Comparison of ENCODE assay signal across 14 cellular contexts in genomic region chr19:13954185-13954584, GRCh38. TPM values are rescaled to one million over a fixed set of nuclear protein-coding genes. Genes with fewer than 3 reads are reported as not detected.
DNase-seq lines count a peak whose midpoint lies in the region; ATAC-seq and TF ChIP-seq lines count a peak whose summit lies in the region.
"Had no signal": no experiment of that assay in that cellular context is flagged by ENCODE, and none has a peak within 500 bp of the region (broad histone marks: within the 10 kb centered on the region; RNA-seq: fewer than 3 reads in every experiment).

No MANE protein-coding gene starts in this region.

- intact Hi-C loops in activated T-helper 1 cell treated with anti-CD3 and anti-CD28 coated beads, Interleukin-12 subunit alpha, Interleukin-12 subunit beta, Interleukin-2, Interleukin-4 antibody, amounts not matched to agents 30 ng/mL and 10 ng/mL and 1 ng/mL, durations not matched to agents 14 hours and 24 hours and 36 hours (cut with micrococcal nuclease) = loop anchor here (5.0 kb wide), 1 partner anchor 157 kb away; the partner anchor contains the start of gene ZSWIM4
- intact Hi-C loops in ascending aorta (cut with DNase I) (loop anchor here (5.0 kb wide), 2 partner anchors 118 to 163 kb away; partner anchors contain the start of genes MISP3 and PRKACA), PC-9 (cut with micrococcal nuclease; ENCODE audit: unreplicated experiment) (no loop called here)

- POLR2A ChIA-PET in PC-9 (lab: Charles Lee; ENCODE audit: unreplicated experiment) = no interaction called here

- no peak for DNase-seq in stimulated activated naive CD8-positive, alpha-beta T cell treated with anti-CD3 and anti-CD28 coated beads, Interleukin-15, Interleukin-2, amounts not matched to agents 100 U/mL and 50 U/mL, for 24 hours
- DNase-seq in activated T-helper 1 cell treated with anti-CD3 and anti-CD28 coated beads, Interleukin-12 subunit alpha, Interleukin-12 subunit beta, Interleukin-2, Interleukin-4 antibody, amounts not matched to agents 30 ng/mL and 10 ng/mL and 1 ng/mL, durations not matched to agents 14 hours and 24 hours and 36 hours (ENCODE audit: low spot score) = no peak
- DNase-seq in NOMO-1 treated with DMSO at 0.1 percent for 48 hours (lab: John Stamatoyannopoulos, UW; ENCODE audit: unreplicated experiment) (no peak), brain microvascular endothelial cell (no peak), ascending aorta (ENCODE audit: low spot score in 2 of 2) (no peak), PC-9 (no peak)
- DNase-seq: EL, foreskin fibroblast, mesendoderm, NCI-H1930, NCI-H69, T-helper 9 cell had no signal

- H3K4me1 Mint-ChIP-seq in stimulated activated naive CD8-positive, alpha-beta T cell treated with anti-CD3 and anti-CD28 coated beads, Interleukin-15, Interleukin-2, amounts not matched to agents 100 ng/mL and 50 ng/mL, for 24 hours (ENCODE audit: low read depth) = peaks cover 22% of the 10 kb centered on the region
- peaks cover 17% of the 10 kb centered on the region for H3K4me1 Mint-ChIP-seq in activated T-helper 1 cell treated with anti-CD3 and anti-CD28 coated beads, Interleukin-12 subunit alpha, Interleukin-12 subunit beta, Interleukin-2, Interleukin-4 antibody, amounts not matched to agents 30 ng/mL and 10 ng/mL and 1 ng/mL, durations not matched to agents 14 hours and 24 hours and 36 hours (ENCODE audit: low read depth)

- peak overlapping the region; percentile 92 for H3K4me3 Mint-ChIP-seq in stimulated activated naive CD8-positive, alpha-beta T cell treated with anti-CD3 and anti-CD28 coated beads, Interleukin-15, Interleukin-2, amounts not matched to agents 100 ng/mL and 50 ng/mL, for 24 hours
- H3K4me3 Mint-ChIP-seq in activated T-helper 1 cell treated with anti-CD3 and anti-CD28 coated beads, Interleukin-12 subunit alpha, Interleukin-12 subunit beta, Interleukin-2, Interleukin-4 antibody, amounts not matched to agents 30 ng/mL and 10 ng/mL and 1 ng/mL, durations not matched to agents 14 hours and 24 hours and 36 hours = peak overlapping the region; percentile 88

- no peaks in the 10 kb centered on the region for H3K27me3 ChIP-seq in mucosa of stomach (ENCODE audit: control insufficient read depth, insufficient read depth, low read length)
- H3K27me3 ChIP-seq in brain microvascular endothelial cell (replicated peaks) = no peaks in the 10 kb centered on the region
- H3K27me3 ChIP-seq in ascending aorta = no peaks in the 10 kb centered on the region
- no peaks in the 10 kb centered on the region for H3K27me3 ChIP-seq in PC-9 (ENCODE audit: insufficient read depth, low read depth)

- H3K4me3 ChIP-seq in mucosa of stomach (ENCODE audit: low read length) (no peak overlapping the region), brain microvascular endothelial cell (ENCODE audit: low read depth, low read length) (no peak overlapping the region), ascending aorta (no peak overlapping the region), PC-9 (no peak overlapping the region)

- CTCF ChIA-PET in PC-9 (lab: Charles Lee) = no interaction called here

- no peak for ATAC-seq in stimulated activated naive CD8-positive, alpha-beta T cell treated with anti-CD3 and anti-CD28 coated beads, Interleukin-15, Interleukin-2, amounts not matched to agents 100 U/mL and 50 U/mL, for 24 hours

- H3K79me2 ChIP-seq in PC-9 (ENCODE audit: low read depth) = peaks cover 18% of the 10 kb centered on the region

- no peaks in the 10 kb centered on the region for H3K27me3 Mint-ChIP-seq in stimulated activated naive CD8-positive, alpha-beta T cell treated with anti-CD3 and anti-CD28 coated beads, Interleukin-15, Interleukin-2, amounts not matched to agents 100 ng/mL and 50 ng/mL, for 24 hours
- no peaks in the 10 kb centered on the region for H3K27me3 Mint-ChIP-seq in activated T-helper 1 cell treated with anti-CD3 and anti-CD28 coated beads, Interleukin-12 subunit alpha, Interleukin-12 subunit beta, Interleukin-2, Interleukin-4 antibody, amounts not matched to agents 30 ng/mL and 10 ng/mL and 1 ng/mL, durations not matched to agents 14 hours and 24 hours and 36 hours (ENCODE audit: insufficient read depth)

- H3K36me3 ChIP-seq in mucosa of stomach (ENCODE audit: control insufficient read depth, insufficient read depth, low read length) (peaks cover 21% of the 10 kb centered on the region), brain microvascular endothelial cell (replicated peaks) (peaks cover 28% of the 10 kb centered on the region), ascending aorta (peaks cover 34 to 40% of the 10 kb centered on the region in 2 donors), PC-9 (ENCODE audit: low read depth) (0 out of 2 replicates have a peak, but pooled peaks cover 4% of the 10 kb centered on the region)

- no peaks in the 10 kb centered on the region for H3F3A ChIP-seq in PC-9 (ENCODE audit: insufficient read depth, low read depth)

- H3K27ac Mint-ChIP-seq in stimulated activated naive CD8-positive, alpha-beta T cell treated with anti-CD3 and anti-CD28 coated beads, Interleukin-15, Interleukin-2, amounts not matched to agents 100 ng/mL and 50 ng/mL, for 24 hours = no peak overlapping the region
- no peak overlapping the region for H3K27ac Mint-ChIP-seq in activated T-helper 1 cell treated with anti-CD3 and anti-CD28 coated beads, Interleukin-12 subunit alpha, Interleukin-12 subunit beta, Interleukin-2, Interleukin-4 antibody, amounts not matched to agents 30 ng/mL and 10 ng/mL and 1 ng/mL, durations not matched to agents 14 hours and 24 hours and 36 hours

- no peaks in the 10 kb centered on the region for H3K9me2 ChIP-seq in PC-9 (ENCODE audit: insufficient read depth)

- no peak for TF ChIP-seq CTCF in brain microvascular endothelial cell (IDR thresholded peaks at IDR 0.05; ENCODE audit: low read depth, low read length, missing control alignments)
- no peak for TF ChIP-seq CTCF in ascending aorta (IDR thresholded peaks at IDR 0.05)
- TF ChIP-seq CTCF in PC-9 (conservative IDR thresholded peaks at IDR 0.05) = no peak

- H3K36me3 Mint-ChIP-seq in stimulated activated naive CD8-positive, alpha-beta T cell treated with anti-CD3 and anti-CD28 coated beads, Interleukin-15, Interleukin-2, amounts not matched to agents 100 ng/mL and 50 ng/mL, for 24 hours (ENCODE audit: low read depth) = peaks cover 4% of the 10 kb centered on the region
- peaks cover 10% of the 10 kb centered on the region for H3K36me3 Mint-ChIP-seq in activated T-helper 1 cell treated with anti-CD3 and anti-CD28 coated beads, Interleukin-12 subunit alpha, Interleukin-12 subunit beta, Interleukin-2, Interleukin-4 antibody, amounts not matched to agents 30 ng/mL and 10 ng/mL and 1 ng/mL, durations not matched to agents 14 hours and 24 hours and 36 hours (ENCODE audit: low read depth)

- peaks cover 8% of the 10 kb centered on the region for H4K20me1 ChIP-seq in PC-9 (ENCODE audit: insufficient read depth)

- no peak overlapping the region for H2AFZ ChIP-seq in PC-9

- BruUV-seq in PC-9 (replicated peaks; lab: Mats Ljungman, UMichigan) = no TSS peak

- in situ Hi-C loops in brain microvascular endothelial cell (cut with HindIII; ENCODE audit: low pct_ligation_motif_present, low sequenced_read_pairs) = no loop called here

- H3K4me2 ChIP-seq in PC-9 = no peak overlapping the region

- H3K4me1 ChIP-seq in mucosa of stomach (ENCODE audit: control insufficient read depth, insufficient read depth, low read length) (peaks cover 12% of the 10 kb centered on the region), ascending aorta (peaks cover 6 to 12% of the 10 kb centered on the region in 2 donors), PC-9 (replicated peaks; ENCODE audit: insufficient read depth) (peaks cover 6% of the 10 kb centered on the region)

- H3K9ac ChIP-seq in mucosa of stomach (ENCODE audit: low read length) = peak overlapping the region; percentile 71

- H3K9me3 ChIP-seq in mucosa of stomach (ENCODE audit: control insufficient read depth, low read length) = no peaks in the 10 kb centered on the region
- H3K9me3 ChIP-seq in ascending aorta = no peaks in the 10 kb centered on the region
- no peaks in the 10 kb centered on the region for H3K9me3 ChIP-seq in PC-9 (ENCODE audit: insufficient read depth, low read depth)

- H3K9me3 Mint-ChIP-seq in stimulated activated naive CD8-positive, alpha-beta T cell treated with anti-CD3 and anti-CD28 coated beads, Interleukin-15, Interleukin-2, amounts not matched to agents 100 ng/mL and 50 ng/mL, for 24 hours = no peaks in the 10 kb centered on the region
- H3K9me3 Mint-ChIP-seq in activated T-helper 1 cell treated with anti-CD3 and anti-CD28 coated beads, Interleukin-12 subunit alpha, Interleukin-12 subunit beta, Interleukin-2, Interleukin-4 antibody, amounts not matched to agents 30 ng/mL and 10 ng/mL and 1 ng/mL, durations not matched to agents 14 hours and 24 hours and 36 hours = no peaks in the 10 kb centered on the region

- no peak overlapping the region for H3K27ac ChIP-seq in brain microvascular endothelial cell
- no peak overlapping the region for H3K27ac ChIP-seq in ascending aorta
- no peak overlapping the region for H3K27ac ChIP-seq in PC-9

RNA-seq across cellular contexts. Expression of gene DCAF15, which starts 1.9 kb away (rescaled TPM):
- total RNA-seq in activated T-helper 1 cell treated with anti-CD3 and anti-CD28 coated beads, Interleukin-12 subunit alpha, Interleukin-12 subunit beta, Interleukin-2, Interleukin-4 antibody, amounts not matched to agents 30 ng/mL and 10 ng/mL and 1 ng/mL, durations not matched to agents 14 hours and 24 hours and 36 hours = 57.8 and 61.5 TPM in 2 replicates
- 35.0 TPM for total RNA-seq in ascending aorta
- 31.7 and 35.3 TPM in 2 replicates for total RNA-seq in PC-9 (2021)

RNA-seq across cellular contexts. Expression of gene PODNL1, which starts 16.0 kb away (rescaled TPM):
- total RNA-seq in activated T-helper 1 cell treated with anti-CD3 and anti-CD28 coated beads, Interleukin-12 subunit alpha, Interleukin-12 subunit beta, Interleukin-2, Interleukin-4 antibody, amounts not matched to agents 30 ng/mL and 10 ng/mL and 1 ng/mL, durations not matched to agents 14 hours and 24 hours and 36 hours = not detected in 2 replicates
- total RNA-seq in ascending aorta = 12.9 TPM
- 3.2 and 6.4 TPM in 2 replicates for total RNA-seq in PC-9 (2021)

RNA-seq across cellular contexts. Expression of gene CC2D1A, which starts 48.2 kb away (rescaled TPM):
- total RNA-seq in activated T-helper 1 cell treated with anti-CD3 and anti-CD28 coated beads, Interleukin-12 subunit alpha, Interleukin-12 subunit beta, Interleukin-2, Interleukin-4 antibody, amounts not matched to agents 30 ng/mL and 10 ng/mL and 1 ng/mL, durations not matched to agents 14 hours and 24 hours and 36 hours = 43.9 and 45.6 TPM in 2 replicates
- total RNA-seq in ascending aorta (128 TPM), PC-9 (2021) (55.1 and 55.8 TPM in 2 replicates)

RNA-seq across cellular contexts. Expression of gene BRME1, which starts 48.3 kb away (rescaled TPM):
- total RNA-seq in activated T-helper 1 cell treated with anti-CD3 and anti-CD28 coated beads, Interleukin-12 subunit alpha, Interleukin-12 subunit beta, Interleukin-2, Interleukin-4 antibody, amounts not matched to agents 30 ng/mL and 10 ng/mL and 1 ng/mL, durations not matched to agents 14 hours and 24 hours and 36 hours = 16.6 and 20.5 TPM in 2 replicates
- not detected for total RNA-seq in ascending aorta
- total RNA-seq in PC-9 (2021) = 13.7 and 13.9 TPM in 2 replicates

RNA-seq across cellular contexts. Expression of gene RFX1, which starts 51.9 kb away (rescaled TPM):
- 16.0 and 17.0 TPM in 2 replicates for total RNA-seq in activated T-helper 1 cell treated with anti-CD3 and anti-CD28 coated beads, Interleukin-12 subunit alpha, Interleukin-12 subunit beta, Interleukin-2, Interleukin-4 antibody, amounts not matched to agents 30 ng/mL and 10 ng/mL and 1 ng/mL, durations not matched to agents 14 hours and 24 hours and 36 hours
- total RNA-seq in ascending aorta (3.3 TPM), PC-9 (2021) (20.6 and 25.5 TPM in 2 replicates)
